2 cellular contexts compared by ENCODE assay signal in the genomic region with DNA sequence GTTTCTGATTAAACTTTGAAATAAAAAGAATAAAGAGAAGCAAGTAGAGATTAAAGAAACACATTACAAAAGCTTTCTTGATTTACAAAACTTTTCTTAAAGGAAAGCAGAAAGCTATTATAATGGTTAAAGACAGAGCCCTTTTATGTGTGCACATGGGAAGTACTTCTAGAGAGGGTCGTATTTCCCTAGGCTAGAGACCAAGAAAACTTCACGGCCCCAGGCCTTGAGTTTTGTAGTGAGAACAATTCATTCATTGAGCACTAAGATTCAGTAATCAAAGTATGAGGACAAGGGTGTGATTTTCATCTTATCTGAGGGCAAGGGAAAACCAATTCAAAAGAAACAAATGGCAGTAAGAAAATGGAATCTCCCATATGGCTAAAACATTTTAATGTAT.
A peak's percentile ranks its signal among the peaks of the same experiment; 100 is the strongest.
TF ChIP-seq lines count a peak whose summit lies in the region.

No MANE protein-coding gene starts in this region.

TF ChIP-seq in HEK293, 187 proteins besides CTCF, POLR2A, EP300 and RAD21 (continued from another document):
- TF ChIP-seq, protein P1, sequence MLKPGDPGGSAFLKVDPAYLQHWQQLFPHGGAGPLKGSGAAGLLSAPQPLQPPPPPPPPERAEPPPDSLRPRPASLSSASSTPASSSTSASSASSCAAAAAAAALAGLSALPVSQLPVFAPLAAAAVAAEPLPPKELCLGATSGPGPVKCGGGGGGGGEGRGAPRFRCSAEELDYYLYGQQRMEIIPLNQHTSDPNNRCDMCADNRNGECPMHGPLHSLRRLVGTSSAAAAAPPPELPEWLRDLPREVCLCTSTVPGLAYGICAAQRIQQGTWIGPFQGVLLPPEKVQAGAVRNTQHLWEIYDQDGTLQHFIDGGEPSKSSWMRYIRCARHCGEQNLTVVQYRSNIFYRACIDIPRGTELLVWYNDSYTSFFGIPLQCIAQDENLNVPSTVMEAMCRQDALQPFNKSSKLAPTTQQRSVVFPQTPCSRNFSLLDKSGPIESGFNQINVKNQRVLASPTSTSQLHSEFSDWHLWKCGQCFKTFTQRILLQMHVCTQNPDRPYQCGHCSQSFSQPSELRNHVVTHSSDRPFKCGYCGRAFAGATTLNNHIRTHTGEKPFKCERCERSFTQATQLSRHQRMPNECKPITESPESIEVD (tag by site-specific recombination; IDR thresholded peaks at IDR 0.05) = 0 out of 2 replicates have a peak, but pooled peaks have one; percentile 32
- TF ChIP-seq OSR2 (tag by site-specific recombination; IDR thresholded peaks at IDR 0.05) = no peak

TF ChIP-seq in SK-N-SH, 30 proteins besides CTCF, POLR2A, EP300 and RAD21 (continued from another document):
- TF ChIP-seq, protein P2, sequence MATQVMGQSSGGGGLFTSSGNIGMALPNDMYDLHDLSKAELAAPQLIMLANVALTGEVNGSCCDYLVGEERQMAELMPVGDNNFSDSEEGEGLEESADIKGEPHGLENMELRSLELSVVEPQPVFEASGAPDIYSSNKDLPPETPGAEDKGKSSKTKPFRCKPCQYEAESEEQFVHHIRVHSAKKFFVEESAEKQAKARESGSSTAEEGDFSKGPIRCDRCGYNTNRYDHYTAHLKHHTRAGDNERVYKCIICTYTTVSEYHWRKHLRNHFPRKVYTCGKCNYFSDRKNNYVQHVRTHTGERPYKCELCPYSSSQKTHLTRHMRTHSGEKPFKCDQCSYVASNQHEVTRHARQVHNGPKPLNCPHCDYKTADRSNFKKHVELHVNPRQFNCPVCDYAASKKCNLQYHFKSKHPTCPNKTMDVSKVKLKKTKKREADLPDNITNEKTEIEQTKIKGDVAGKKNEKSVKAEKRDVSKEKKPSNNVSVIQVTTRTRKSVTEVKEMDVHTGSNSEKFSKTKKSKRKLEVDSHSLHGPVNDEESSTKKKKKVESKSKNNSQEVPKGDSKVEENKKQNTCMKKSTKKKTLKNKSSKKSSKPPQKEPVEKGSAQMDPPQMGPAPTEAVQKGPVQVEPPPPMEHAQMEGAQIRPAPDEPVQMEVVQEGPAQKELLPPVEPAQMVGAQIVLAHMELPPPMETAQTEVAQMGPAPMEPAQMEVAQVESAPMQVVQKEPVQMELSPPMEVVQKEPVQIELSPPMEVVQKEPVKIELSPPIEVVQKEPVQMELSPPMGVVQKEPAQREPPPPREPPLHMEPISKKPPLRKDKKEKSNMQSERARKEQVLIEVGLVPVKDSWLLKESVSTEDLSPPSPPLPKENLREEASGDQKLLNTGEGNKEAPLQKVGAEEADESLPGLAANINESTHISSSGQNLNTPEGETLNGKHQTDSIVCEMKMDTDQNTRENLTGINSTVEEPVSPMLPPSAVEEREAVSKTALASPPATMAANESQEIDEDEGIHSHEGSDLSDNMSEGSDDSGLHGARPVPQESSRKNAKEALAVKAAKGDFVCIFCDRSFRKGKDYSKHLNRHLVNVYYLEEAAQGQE (IDR thresholded peaks at IDR 0.05; ENCODE audit: low read depth, low read length) = no peak
- TF ChIP-seq FOXM1 (IDR thresholded peaks at IDR 0.05; ENCODE audit: low read depth) (no peak), FOXJ3 (CRISPR knock-in tag; IDR thresholded peaks at IDR 0.05) (no peak), NRF1 (IDR thresholded peaks at IDR 0.05; ENCODE audit: low read depth, low read length) (no peak)
TF ChIP-seq in SK-N-SH: peak in this region for 0.
